Comparison of ENCODE assay signal across 10 cellular contexts in the genomic region with DNA sequence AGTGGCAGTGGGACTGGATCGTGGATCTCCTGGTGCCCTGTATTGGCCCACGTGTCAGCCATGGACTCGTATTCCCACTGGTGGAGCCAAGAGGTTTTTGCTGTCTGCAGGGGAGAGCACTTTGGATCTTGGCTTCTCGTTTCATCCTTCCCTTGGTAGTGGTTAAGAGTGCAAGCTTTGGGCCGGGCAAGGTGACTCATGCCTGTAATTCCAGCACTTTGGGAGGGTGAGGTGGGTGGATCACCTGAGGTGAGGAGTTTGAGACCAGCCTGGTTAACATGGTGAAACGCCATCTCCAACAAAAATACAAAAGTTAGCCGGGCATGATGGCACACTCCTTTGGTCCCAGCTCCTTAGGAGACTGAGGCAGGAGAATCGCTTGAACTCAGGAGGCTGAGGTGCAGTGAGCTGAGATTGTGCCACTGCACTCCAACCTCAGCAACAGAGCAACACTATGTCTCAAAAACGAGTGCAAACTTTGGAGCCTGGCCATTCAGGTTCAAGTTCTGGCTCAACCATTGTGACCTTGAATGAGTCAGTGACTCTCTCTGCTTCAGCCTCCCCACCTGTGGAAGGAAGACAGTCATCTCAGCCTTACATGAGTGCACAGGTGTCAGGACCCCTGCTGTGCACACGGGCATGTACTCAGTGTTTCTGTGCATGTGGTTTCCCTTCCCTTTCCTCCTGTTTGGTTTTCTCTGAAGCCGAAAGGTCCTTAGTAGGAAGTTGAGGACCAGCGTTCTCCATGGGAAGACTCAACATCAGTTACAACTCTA. TPM values are rescaled to one million over a fixed set of nuclear protein-coding genes. Genes with fewer than 3 reads are reported as not detected.
DNase-seq lines count a peak whose midpoint lies in the region; ATAC-seq and TF ChIP-seq lines count a peak whose summit lies in the region.
"Had no signal": no experiment of that assay in that cellular context is flagged by ENCODE, and none has a peak within 500 bp of the region (broad histone marks: within the 10 kb centered on the region; RNA-seq: fewer than 3 reads in every experiment).

No MANE protein-coding gene starts in this region.

- intact Hi-C loops in activated CD4-positive, alpha-beta memory T cell treated with anti-CD3 and anti-CD28 coated beads for 36 hours (cut with micrococcal nuclease), result loop anchor here (5.0 kb wide), 1 partner anchor 39 kb away; no protein-coding TSS in a partner anchor

- H3K27me3 Mint-ChIP-seq in naive B cell, result no peaks in the 10 kb centered on the region
- H3K27me3 Mint-ChIP-seq in activated CD4-positive, alpha-beta memory T cell treated with anti-CD3 and anti-CD28 coated beads for 36 hours, result no peaks in the 10 kb centered on the region

- POLR2A ChIA-PET in activated CD4-positive, alpha-beta memory T cell treated with anti-CD3 and anti-CD28 coated beads for 36 hours (lab: Charles Lee), result no interaction called here

- H3K4me3 Mint-ChIP-seq in naive B cell, result peak overlapping the region; percentile 62 to 92 (median 82)
- no peak overlapping the region for H3K4me3 Mint-ChIP-seq in activated CD4-positive, alpha-beta memory T cell treated with anti-CD3 and anti-CD28 coated beads for 36 hours

- CTCF ChIA-PET in activated CD4-positive, alpha-beta memory T cell treated with anti-CD3 and anti-CD28 coated beads for 36 hours (lab: Charles Lee), result no interaction called here

- DNase-seq in naive B cell (peak; percentile 71), erythroblast (lab: John Stamatoyannopoulos, UW) (no peak)
- no peak for DNase-seq in stimulated activated CD4-positive, alpha-beta T cell treated with anti-CD3 and anti-CD28 coated beads, Interleukin-2, amount 100 ng/mL, for 24 hours
- DNase-seq in activated CD4-positive, alpha-beta memory T cell treated with anti-CD3 and anti-CD28 coated beads for 36 hours, result no peak
- no peak for DNase-seq in activated CD4-positive, alpha-beta T cell treated with anti-CD3 and anti-CD28 coated beads for 48 hours
- DNase-seq: NCI-H187, retina had no signal

- H3K36me3 Mint-ChIP-seq in naive B cell, result peaks cover 0 to 6% of the 10 kb centered on the region in 2 donors
- H3K36me3 Mint-ChIP-seq in activated CD4-positive, alpha-beta memory T cell treated with anti-CD3 and anti-CD28 coated beads for 36 hours, result no peaks in the 10 kb centered on the region

- H3K9me3 Mint-ChIP-seq in naive B cell, result no peaks in the 10 kb centered on the region
- no peaks in the 10 kb centered on the region for H3K9me3 Mint-ChIP-seq in activated CD4-positive, alpha-beta memory T cell treated with anti-CD3 and anti-CD28 coated beads for 36 hours

- ATAC-seq in GM18868 (IDR thresholded peaks at IDR 0.05; ENCODE audit: unreplicated experiment) (peak; percentile 73), GM21717 (IDR thresholded peaks at IDR 0.05; ENCODE audit: unreplicated experiment) (peak; percentile 66), HG03442 (IDR thresholded peaks at IDR 0.05; ENCODE audit: unreplicated experiment) (peak; percentile 65), naive B cell (ENCODE audit: low read depth in 2 of 2) (peak; percentile 75 to 77)

- TF ChIP-seq POLR2A in erythroblast (IDR thresholded peaks at IDR 0.05; ENCODE audit: low read length), result no peak

- peaks cover 67 to 94% (median 80%) of the 10 kb centered on the region in 3 donors for H3K4me1 Mint-ChIP-seq in naive B cell
- peaks cover 10% of the 10 kb centered on the region for H3K4me1 Mint-ChIP-seq in activated CD4-positive, alpha-beta memory T cell treated with anti-CD3 and anti-CD28 coated beads for 36 hours (ENCODE audit: low read depth)

- peak overlapping the region; percentile 92 to 98 (median 98) for H3K27ac Mint-ChIP-seq in naive B cell
- H3K27ac Mint-ChIP-seq in activated CD4-positive, alpha-beta memory T cell treated with anti-CD3 and anti-CD28 coated beads for 36 hours, result no peak overlapping the region

RNA-seq across cellular contexts. Expression of gene PLCG2, which starts 57.4 kb away (rescaled TPM):
- 100 to 1,000 TPM in 2 of 6 donors, 10 to 100 TPM in 4; 65.1 to 119 (median 92.5) TPM for polyA plus RNA-seq in naive B cell (ENCODE audit: low read depth in 6 of 6)
- total RNA-seq in activated CD4-positive, alpha-beta memory T cell treated with anti-CD3 and anti-CD28 coated beads for 36 hours, result 10 to 100 TPM in 1 of 2 experiments, 1 to 10 TPM in 1; 8.3 to 10.6 TPM
